In genomic region chr1:55579332-55579996, GRCh38 we compare ENCODE assay signal across 22 cellular contexts.
"Had no signal": no experiment of that assay in that cellular context is flagged by ENCODE, and none has a peak within 500 bp of the region (broad histone marks: within the 10 kb centered on the region; RNA-seq: fewer than 3 reads in every experiment).

No MANE protein-coding gene starts in this region.

- H3K4me3 ChIP-seq: colonic mucosa, gastroesophageal sphincter, SK-N-MC, upper lobe of left lung had no signal

- H3K27me3 ChIP-seq: colonic mucosa, gastroesophageal sphincter, neutrophil, upper lobe of left lung had no signal

- ATAC-seq: activated CD8-positive, alpha-beta memory T cell treated with anti-CD3 and anti-CD28 coated beads, Interleukin-2, amount 10 ng/mL, durations not matched to agents 7 days and 5 days; esophagus mucosa; gastroesophageal sphincter; natural killer cell; stimulated activated naive CD8-positive, alpha-beta T cell treated with anti-CD3 and anti-CD28 coated beads, Interleukin-15, Interleukin-2, amounts not matched to agents 100 U/mL and 50 U/mL, for 24 hours had no signal

- H3K36me3 ChIP-seq: colonic mucosa, gastroesophageal sphincter, neutrophil, upper lobe of left lung had no signal

- H3K4me1 ChIP-seq: colonic mucosa had no signal

- H3K27ac ChIP-seq: colonic mucosa, neutrophil, SK-N-MC had no signal

- DNase-seq: activated CD4-positive, alpha-beta memory T cell treated with anti-CD3 and anti-CD28 coated beads, Interleukin-2, amount 10 ng/mL, durations not matched to agents 7 days and 5 days; activated CD4-positive, alpha-beta T cell treated with anti-CD3 and anti-CD28 coated beads for 48 hours; activated CD4-positive, CD25-positive, alpha-beta regulatory T cell; activated CD8-positive, alpha-beta memory T cell treated with anti-CD3 and anti-CD28 coated beads, Interleukin-2, amount 10 ng/mL, durations not matched to agents 7 days and 5 days; activated naive CD4-positive, alpha-beta T cell; activated naive CD8-positive, alpha-beta T cell treated with anti-CD3 and anti-CD28 coated beads, Interleukin-2, amount 10 ng/mL, durations not matched to agents 7 days and 5 days; central memory CD4-positive, alpha-beta T cell; colonic mucosa; immature natural killer cell; mesendoderm; natural killer cell; stimulated activated CD4-positive, alpha-beta T cell treated with anti-CD3 and anti-CD28 coated beads, Interleukin-12 subunit alpha, Interleukin-12 subunit beta, amount 100 ng/mL, for 4 hours; stimulated activated CD4-positive, alpha-beta T cell treated with anti-CD3 and anti-CD28 coated beads, Interleukin-1b, Interleukin-23, amount 100 ng/mL, for 48 hours; stimulated activated naive CD8-positive, alpha-beta T cell treated with anti-CD3 and anti-CD28 coated beads, Interleukin-15, Interleukin-2, amounts not matched to agents 100 U/mL and 50 U/mL, for 24 hours; substantia nigra; T-helper 1 cell; T1000; upper lobe of left lung had no signal

- H3K9me3 ChIP-seq: colonic mucosa, gastroesophageal sphincter, neutrophil, upper lobe of left lung had no signal
